ENCODE assay signal across 10 cellular contexts in genomic region chr12:45615268-45615667, GRCh38.
DNase-seq lines count a peak whose midpoint lies in the region; ATAC-seq lines count a peak whose summit lies in the region.
"Had no signal": no experiment of that assay in that cellular context is flagged by ENCODE, and none has a peak within 500 bp of the region (broad histone marks: within the 10 kb centered on the region; RNA-seq: fewer than 3 reads in every experiment).

No MANE protein-coding gene starts in this region.

- DNase-seq in Daoy (ENCODE audit: low read depth) (peak; percentile 78), NCI-H1930 (lab: John Stamatoyannopoulos, UW) (peak; percentile 99 to 100), amniotic epithelial cell (ENCODE audit: low read depth) (peak; percentile 77), myocyte (ENCODE audit: low read depth) (peak; percentile 87), anterior cingulate cortex (lab: John Stamatoyannopoulos, UW) (no peak)
- no peak for DNase-seq in activated CD8-positive, alpha-beta memory T cell treated with anti-CD3 and anti-CD28 coated beads, Interleukin-2, amount 50 U/mL, for 4 hours
- DNase-seq: MM.1S had no signal

- no peak for ATAC-seq in GM21526 (IDR thresholded peaks at IDR 0.05; ENCODE audit: low FRiP score, unreplicated experiment)
- no peak for ATAC-seq in GM21737 (IDR thresholded peaks at IDR 0.05; ENCODE audit: unreplicated experiment)
- ATAC-seq: activated naive CD4-positive, alpha-beta T cell treated with anti-CD3 and anti-CD28 coated beads, Interleukin-2, amount 50 U/mL, for 72 hours had no signal

Comparison
In these comparisons a context has a peak if more than half of its experiments do, and no peak if none do; other contexts are left out.
1. DNase-seq: peak in Daoy (single experiment), NCI-H1930 (2 of 2), amniotic epithelial cell (single experiment) and myocyte (single experiment); none in activated CD8-positive, alpha-beta memory T cell treated with anti-CD3 and anti-CD28 coated beads, Interleukin-2, amount 50 U/mL, for 4 hours (single experiment) and anterior cingulate cortex (0 of 58).